ENCODE assay signal across 10 cellular contexts in genomic region chr5:178115136-178115834, GRCh38. TPM values are rescaled to one million over a fixed set of nuclear protein-coding genes. Genes with fewer than 3 reads are reported as not detected.
DNase-seq lines count a peak whose midpoint lies in the region; ATAC-seq, FAIRE-seq and TF ChIP-seq lines count a peak whose summit lies in the region.
"Had no signal": no experiment of that assay in that cellular context is flagged by ENCODE, and none has a peak within 500 bp of the region (broad histone marks: within the 10 kb centered on the region; RNA-seq: fewer than 3 reads in every experiment).

No MANE protein-coding gene starts in this region.

- H4K20me1 ChIP-seq in Loucy (ENCODE audit: insufficient read depth, low read length, poor library complexity, severe bottlenecking), result no peaks in the 10 kb centered on the region

- H3F3A ChIP-seq in Loucy (ENCODE audit: low read depth), result no peaks in the 10 kb centered on the region

- peak overlapping the region; percentile 76 for H2BK120ac ChIP-seq in neuronal stem cell (ENCODE audit: low read depth, low read length)

- H3K4me1 Mint-ChIP-seq in effector memory CD8-positive, alpha-beta T cell (ENCODE audit: low read depth in 2 of 2), result peaks cover 40% of the 10 kb centered on the region in 2 donors

- H3K18ac ChIP-seq in neuronal stem cell (ENCODE audit: low read length), result peak overlapping the region; percentile 86

- H3K27me3 ChIP-seq in Loucy (ENCODE audit: insufficient read depth, low read length, poor library complexity, severe bottlenecking), result no peaks in the 10 kb centered on the region
- H3K27me3 ChIP-seq in neuronal stem cell (ENCODE audit: control insufficient read depth in 3 of 3, insufficient read depth in 3 of 3, low read depth in 1 of 3, low read length in 3 of 3), result no peaks in the 10 kb centered on the region
- no peaks in the 10 kb centered on the region for H3K27me3 ChIP-seq in pancreas
- peaks cover 0 to 92% (median 21%) of the 10 kb centered on the region in 4 donors for H3K27me3 ChIP-seq in esophagus muscularis mucosa

- H3K9ac ChIP-seq in Loucy (ENCODE audit: low read depth, low read length, poor library complexity, severe bottlenecking) (peak overlapping the region; percentile 73), neuronal stem cell (ENCODE audit: low read depth, low read length, poor library complexity) (peak overlapping the region; percentile 75)

- H3K9me3 ChIP-seq in Loucy (ENCODE audit: insufficient read depth, low read depth, low read length) (no peaks in the 10 kb centered on the region), neuronal stem cell (replicated peaks in 1 of 2; ENCODE audit: control insufficient read depth in 2 of 2, insufficient read depth in 1 of 2, low read depth in 1 of 2, low read length in 2 of 2) (peaks cover 2 to 7% of the 10 kb centered on the region in 2 donors), pancreas (no peaks in the 10 kb centered on the region), esophagus muscularis mucosa (no peaks in the 10 kb centered on the region)
- H3K9me3 ChIP-seq: ascending aorta had no signal

- peak overlapping the region; percentile 85 for H2AK5ac ChIP-seq in neuronal stem cell (ENCODE audit: low read depth, low read length)

- H2BK15ac ChIP-seq in neuronal stem cell (ENCODE audit: low read length), result peak overlapping the region; percentile 11

- H3K4me3 Mint-ChIP-seq in effector memory CD8-positive, alpha-beta T cell, result peak overlapping the region; percentile 94 to 100

- peak overlapping the region; percentile 89 for H2BK5ac ChIP-seq in neuronal stem cell (ENCODE audit: low read length)

- no peaks in the 10 kb centered on the region for H3K9me3 Mint-ChIP-seq in effector memory CD8-positive, alpha-beta T cell

- H4K8ac ChIP-seq in neuronal stem cell (ENCODE audit: low read depth, low read length), result peak overlapping the region; percentile 70

- H3K23ac ChIP-seq in neuronal stem cell (ENCODE audit: low read depth, low read length, poor library complexity), result no peak overlapping the region

- H3K4me1 ChIP-seq in Loucy (ENCODE audit: insufficient read depth, low read length, poor library complexity, severe bottlenecking), result peaks cover 16% of the 10 kb centered on the region
- peaks cover 24 to 36% of the 10 kb centered on the region in 2 donors for H3K4me1 ChIP-seq in neuronal stem cell (ENCODE audit: control insufficient read depth in 2 of 2, insufficient read depth in 1 of 2, low read depth in 1 of 2, low read length in 2 of 2)
- peaks cover 0 to 10% (median 0%) of the 10 kb centered on the region in 3 donors for H3K4me1 ChIP-seq in pancreas
- H3K4me1 ChIP-seq in esophagus muscularis mucosa, result peaks cover 22 to 37% (median 27%) of the 10 kb centered on the region in 4 donors

- no CpG with 5 or more reads among the region's 13 CpGs for WGBS in neuronal stem cell (ENCODE audit: extremely low coverage in 2 of 2, insufficient read length in 2 of 2, insufficient replicate concordance in 1 of 2), 2 donors
- WGBS in pancreas, 2 donors, result 75 to 79% methylated on average over 13 of the region's 13 CpGs
- 47% methylated on average over 13 of the region's 13 CpGs for WGBS in esophagus muscularis mucosa

- H3K79me1 ChIP-seq in neuronal stem cell (ENCODE audit: low read depth, low read length), result peaks cover 2% of the 10 kb centered on the region

- H4K91ac ChIP-seq in neuronal stem cell (ENCODE audit: low read depth, low read length, poor library complexity), result peak overlapping the region; percentile 60

- H3K14ac ChIP-seq in neuronal stem cell (ENCODE audit: low read length), result peak overlapping the region; percentile 12

- TF ChIP-seq CTCF in GM10266 (IDR thresholded peaks at IDR 0.05; ENCODE audit: control insufficient read depth, insufficient read depth, low read depth, missing control alignments) (no peak), Loucy (conservative IDR thresholded peaks at IDR 0.05; ENCODE audit: low read length) (no peak), pancreas (IDR thresholded peaks at IDR 0.05) (no peak), esophagus muscularis mucosa (IDR thresholded peaks at IDR 0.05) (no peak)

- no peak overlapping the region for H2AFZ ChIP-seq in Loucy (ENCODE audit: low read length)
- peak overlapping the region; percentile 73 for H2AFZ ChIP-seq in neuronal stem cell (ENCODE audit: low read length)

- H3K27ac ChIP-seq in neuronal stem cell (replicated peaks; ENCODE audit: low read length), result peak overlapping the region; percentile 94
- no peak overlapping the region for H3K27ac ChIP-seq in pancreas
- no peak overlapping the region for H3K27ac ChIP-seq in esophagus muscularis mucosa (replicated peaks in 1 of 4)
- H3K27ac ChIP-seq: ascending aorta had no signal

- intact Hi-C loops in pancreas (cut with DNase I) (no loop called here), esophagus muscularis mucosa (cut with DNase I) (no loop called here)

- H3K27ac Mint-ChIP-seq in effector memory CD8-positive, alpha-beta T cell, result peak overlapping the region; percentile 92 to 98

- peak; percentile 50 for ATAC-seq in effector memory CD8-positive, alpha-beta T cell (replicated peaks)
- ATAC-seq in pancreas, result no peak
- no peak for ATAC-seq in GM19035 (IDR thresholded peaks at IDR 0.05; ENCODE audit: unreplicated experiment)

- no peak for TF ChIP-seq EP300 in esophagus muscularis mucosa (IDR thresholded peaks at IDR 0.05)

- peak; percentile 65 for DNase-seq in GM10266 (ENCODE audit: extremely low spot score)
- peak; percentile 53 to 62 (median 56) for DNase-seq in effector memory CD8-positive, alpha-beta T cell
- peak; percentile 77 for DNase-seq in neuronal stem cell (ENCODE audit: low spot score)
- DNase-seq in midbrain (lab: John Stamatoyannopoulos, UW), result no peak
- no peak for DNase-seq in pancreas
- no peak for DNase-seq in esophagus muscularis mucosa (ENCODE audit: extremely low spot score)
- DNase-seq: T1000 had no signal

- no peak for TF ChIP-seq POLR2A in esophagus muscularis mucosa (IDR thresholded peaks at IDR 0.05; ENCODE audit: low read depth)

- peak overlapping the region; percentile 48 for H2BK12ac ChIP-seq in neuronal stem cell (ENCODE audit: low read length)

- H3K9me2 ChIP-seq in Loucy (replicated peaks; ENCODE audit: low read depth, low read length), result no peaks in the 10 kb centered on the region

- peaks cover 0 to 6% of the 10 kb centered on the region in 2 donors for H3K27me3 Mint-ChIP-seq in effector memory CD8-positive, alpha-beta T cell

- peak overlapping the region; percentile 80 for H3K4me3 ChIP-seq in Loucy (ENCODE audit: low read length, poor library complexity, severe bottlenecking)
- H3K4me3 ChIP-seq in neuronal stem cell (ENCODE audit: low read length in 2 of 2), result peak overlapping the region; percentile 17 to 90
- H3K4me3 ChIP-seq in pancreas, result no peak overlapping the region
- peak overlapping the region in 2 of 4 donors; percentile 52 to 60 for H3K4me3 ChIP-seq in esophagus muscularis mucosa

- no peak for FAIRE-seq in pancreas (lab: Jason Lieb, UNC)

- no peak overlapping the region for H3K4ac ChIP-seq in neuronal stem cell (ENCODE audit: low read length)

- peaks cover 42% of the 10 kb centered on the region for H3K36me3 Mint-ChIP-seq in effector memory CD8-positive, alpha-beta T cell (ENCODE audit: insufficient read depth)

- H3K79me2 ChIP-seq in Loucy (ENCODE audit: insufficient read depth, low read length), result peaks cover 58% of the 10 kb centered on the region; the same call in 1 of the 2 replicates

- peak overlapping the region; percentile 93 for H3K4me2 ChIP-seq in Loucy (ENCODE audit: low read depth, low read length, poor library complexity, severe bottlenecking)
- peak overlapping the region; percentile 85 for H3K4me2 ChIP-seq in neuronal stem cell (ENCODE audit: insufficient read depth, low read length, poor library complexity, severe bottlenecking)

- H3K36me3 ChIP-seq in Loucy (ENCODE audit: insufficient read depth, low read length) (no peaks in the 10 kb centered on the region), neuronal stem cell (replicated peaks in 1 of 2; ENCODE audit: control insufficient read depth in 2 of 2, insufficient read depth in 2 of 2, low read length in 2 of 2) (peaks cover 0 to under 1% of the 10 kb centered on the region in 2 donors), pancreas (no peaks in the 10 kb centered on the region), esophagus muscularis mucosa (no peaks in the 10 kb centered on the region)
- H3K36me3 ChIP-seq: ascending aorta had no signal

RNA-seq across cellular contexts. Expression of gene N4BP3, which starts 2.0 kb away (rescaled TPM):
- polyA plus RNA-seq in neuronal stem cell (2013, experiment 1 of 2), result 2.4 TPM
- 2.5 TPM for polyA plus RNA-seq in neuronal stem cell (2013, experiment 2 of 2)
- total RNA-seq in pancreas (1 to 10 TPM in 1 of 6 donors, under 1 TPM in 5; 0.23 to 1.1 (median 0.47) TPM), esophagus muscularis mucosa (1 to 10 TPM; 1.7 to 4.3 (median 2.2) TPM)
- 1 to 10 TPM in 1 of 2 donors, under 1 TPM in 1; 0.75 to 1.1 TPM for polyA plus RNA-seq in pancreas

RNA-seq across cellular contexts. Expression of gene RMND5B, which starts 15.5 kb away (rescaled TPM):
- 19.2 TPM for polyA plus RNA-seq in neuronal stem cell (2013, experiment 1 of 2)
- polyA plus RNA-seq in neuronal stem cell (2013, experiment 2 of 2), result 19.2 TPM
- total RNA-seq in pancreas (10 to 100 TPM; 12.1 to 21.7 (median 17.4) TPM), esophagus muscularis mucosa (10 to 100 TPM; 43.2 to 53.9 (median 45.4) TPM)
- 10 to 100 TPM; 26.4 to 29.8 TPM for polyA plus RNA-seq in pancreas

RNA-seq across cellular contexts. Expression of gene NHP2, which starts 38.4 kb away (rescaled TPM):
- 177 TPM for polyA plus RNA-seq in neuronal stem cell (2013, experiment 1 of 2)
- 166 TPM for polyA plus RNA-seq in neuronal stem cell (2013, experiment 2 of 2)
- total RNA-seq in pancreas (10 to 100 TPM; 34.6 to 65.6 (median 53.9) TPM), esophagus muscularis mucosa (100 to 1,000 TPM; 109 to 215 (median 162) TPM)
- polyA plus RNA-seq in pancreas, result 10 to 100 TPM; 50.7 to 84.7 TPM

Comparison
In these comparisons a context has a peak if more than half of its experiments do, and no peak if none do; other contexts are left out.
1. DNase-seq: peak in GM10266 (single experiment), effector memory CD8-positive, alpha-beta T cell (3 of 3) and neuronal stem cell (single experiment); none in midbrain (single experiment), pancreas (0 of 6) and esophagus muscularis mucosa (single experiment).
2. H3K4me3 ChIP-seq: peak in Loucy (single experiment) and neuronal stem cell (2 of 2); none in pancreas (0 of 4).